5 cellular contexts compared by ENCODE assay signal in genomic region chr16:28601589-28601988, GRCh38. TPM values are rescaled to one million over a fixed set of nuclear protein-coding genes. Genes with fewer than 3 reads are reported as not detected.
"Had no signal": no experiment of that assay in that cellular context is flagged by ENCODE, and none has a peak within 500 bp of the region (broad histone marks: within the 10 kb centered on the region; RNA-seq: fewer than 3 reads in every experiment).

No MANE protein-coding gene starts in this region.

RNA-seq across cellular contexts. Expression of gene SULT1A2, which starts 4.7 kb away (rescaled TPM):
- total RNA-seq: astrocyte, bronchial epithelial cell, dermis blood vessel endothelial cell had no signal

RNA-seq across cellular contexts. Expression of gene NPIPB8, which starts 36.3 kb away (rescaled TPM):
- total RNA-seq: astrocyte, bronchial epithelial cell, esophagus muscularis mucosa had no signal
- polyA plus RNA-seq: foreskin keratinocyte had no signal
